ENCODE assay signal across 10 cellular contexts in the genomic region with DNA sequence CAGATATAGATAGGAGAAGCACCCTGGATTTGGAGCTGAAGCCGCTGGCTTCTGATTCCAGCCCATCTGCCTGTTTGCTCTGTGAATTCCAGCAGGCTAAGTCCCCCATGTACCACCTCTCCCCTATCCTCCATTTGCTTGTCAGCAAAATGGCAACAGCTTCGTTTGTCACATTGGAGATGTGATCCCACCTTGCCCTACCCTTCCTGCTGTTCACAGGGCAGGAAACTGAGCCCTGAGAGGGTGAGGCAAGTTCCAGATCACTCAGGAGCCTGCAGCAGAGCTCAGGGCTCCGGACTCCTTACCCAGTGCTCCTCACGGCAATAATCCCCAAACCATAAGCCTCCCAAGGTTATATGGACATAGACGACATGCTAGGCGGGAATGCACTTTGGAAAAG. TPM values are rescaled to one million over a fixed set of nuclear protein-coding genes. Genes with fewer than 3 reads are reported as not detected.
DNase-seq lines count a peak whose midpoint lies in the region; ATAC-seq and TF ChIP-seq lines count a peak whose summit lies in the region.
"Had no signal": no experiment of that assay in that cellular context is flagged by ENCODE, and none has a peak within 500 bp of the region (broad histone marks: within the 10 kb centered on the region; RNA-seq: fewer than 3 reads in every experiment).

No MANE protein-coding gene starts in this region.

- TF ChIP-seq CTCF in lung (IDR thresholded peaks at IDR 0.05; ENCODE audit: control extremely low read depth, extremely low read depth): no peak

- CTCF ChIA-PET in activated CD8-positive, alpha-beta memory T cell treated with anti-CD3 and anti-CD28 coated beads, Interleukin-2, amount 10 ng/mL, durations not matched to agents 7 days and 5 days (lab: Charles Lee): interaction anchor here (1.0 to 1.4 kb wide), 4 partner anchors 10 to 129 kb away, joined by 3 to 4 read pairs (median 4); no protein-coding TSS in a partner anchor

- peak overlapping the region; percentile 88 for H3K27ac Mint-ChIP-seq in activated CD8-positive, alpha-beta memory T cell treated with anti-CD3 and anti-CD28 coated beads, Interleukin-2, amount 10 ng/mL, durations not matched to agents 7 days and 5 days
- peak overlapping the region; percentile 84 to 91 for H3K27ac Mint-ChIP-seq in activated naive CD4-positive, alpha-beta T cell treated with anti-CD3 and anti-CD28 coated beads, Interleukin-2, amount 50 U/mL, for 72 hours

- H3K9me3 Mint-ChIP-seq in activated CD8-positive, alpha-beta memory T cell treated with anti-CD3 and anti-CD28 coated beads, Interleukin-2, amount 10 ng/mL, durations not matched to agents 7 days and 5 days (ENCODE audit: low read depth): no peaks in the 10 kb centered on the region
- H3K9me3 Mint-ChIP-seq in activated naive CD4-positive, alpha-beta T cell treated with anti-CD3 and anti-CD28 coated beads, Interleukin-2, amount 50 U/mL, for 72 hours: no peaks in the 10 kb centered on the region

- no peaks in the 10 kb centered on the region for H3K9me3 ChIP-seq in lung (ENCODE audit: control insufficient read depth in 2 of 2, insufficient read depth in 1 of 2, low read length in 1 of 2)

- H3K27me3 ChIP-seq in lung (ENCODE audit: control insufficient read depth, insufficient read depth): no peaks in the 10 kb centered on the region
- H3K27me3 ChIP-seq: cardiac muscle cell had no signal

- 73 to 83% methylated on average over 6 of the region's 6 CpGs for WGBS in lung, 2 donors

- no peak overlapping the region for H3K4me3 ChIP-seq in lung
- H3K4me3 ChIP-seq: cardiac muscle cell had no signal

- no peak for DNase-seq in activated CD8-positive, alpha-beta memory T cell treated with anti-CD3 and anti-CD28 coated beads, Interleukin-2, amount 10 ng/mL, durations not matched to agents 7 days and 5 days
- DNase-seq in activated CD8-positive, alpha-beta memory T cell treated with anti-CD3 and anti-CD28 coated beads, Interleukin-2, amount 50 U/mL, for 48 hours: no peak
- DNase-seq in activated naive CD4-positive, alpha-beta T cell treated with anti-CD3 and anti-CD28 coated beads, Interleukin-2, amount 50 U/mL, for 72 hours (ENCODE audit: low spot score in 2 of 2): no peak
- DNase-seq in lung (ENCODE audit: low spot score) (no peak), substantia nigra (lab: John Stamatoyannopoulos, UW) (no peak), NCI-H510A (lab: John Stamatoyannopoulos, UW) (no peak), NCI-H69 (lab: John Stamatoyannopoulos, UW) (no peak)
- no peak for DNase-seq in stimulated activated CD4-positive, alpha-beta T cell treated with anti-CD3 and anti-CD28 coated beads, Interleukin-4, amount 100 ng/mL, for 4 hours
- DNase-seq: stimulated activated CD4-positive, alpha-beta T cell treated with anti-CD3 and anti-CD28 coated beads, Interleukin-2, amount 100 ng/mL, for 48 hours had no signal

- H3K27ac ChIP-seq in lung (ENCODE audit: low read depth in 1 of 2, low read length in 1 of 2) (peak overlapping the region; percentile 4 to 85), substantia nigra (ENCODE audit: low read depth, low read length, poor library complexity, severe bottlenecking) (peak overlapping the region; percentile 29)

- no peak for ATAC-seq in activated CD8-positive, alpha-beta memory T cell treated with anti-CD3 and anti-CD28 coated beads, Interleukin-2, amount 10 ng/mL, durations not matched to agents 7 days and 5 days
- no peak for ATAC-seq in activated naive CD4-positive, alpha-beta T cell treated with anti-CD3 and anti-CD28 coated beads, Interleukin-2, amount 50 U/mL, for 72 hours
- no peak for ATAC-seq in lung (ENCODE audit: insufficient read depth, low FRiP score)

- H3K4me3 Mint-ChIP-seq in activated CD8-positive, alpha-beta memory T cell treated with anti-CD3 and anti-CD28 coated beads, Interleukin-2, amount 10 ng/mL, durations not matched to agents 7 days and 5 days: peak overlapping the region; percentile 26

- no peaks in the 10 kb centered on the region for H3K27me3 Mint-ChIP-seq in activated CD8-positive, alpha-beta memory T cell treated with anti-CD3 and anti-CD28 coated beads, Interleukin-2, amount 10 ng/mL, durations not matched to agents 7 days and 5 days

- peaks cover 96% of the 10 kb centered on the region for H3K4me1 Mint-ChIP-seq in activated CD8-positive, alpha-beta memory T cell treated with anti-CD3 and anti-CD28 coated beads, Interleukin-2, amount 10 ng/mL, durations not matched to agents 7 days and 5 days

- peaks cover 0 to 2% of the 10 kb centered on the region in 2 donors for H3K36me3 ChIP-seq in lung (ENCODE audit: control insufficient read depth in 2 of 2, insufficient read depth in 2 of 2, low read length in 2 of 2)

- peaks cover 66% of the 10 kb centered on the region for H3K36me3 Mint-ChIP-seq in activated CD8-positive, alpha-beta memory T cell treated with anti-CD3 and anti-CD28 coated beads, Interleukin-2, amount 10 ng/mL, durations not matched to agents 7 days and 5 days
- H3K36me3 Mint-ChIP-seq in activated naive CD4-positive, alpha-beta T cell treated with anti-CD3 and anti-CD28 coated beads, Interleukin-2, amount 50 U/mL, for 72 hours: peaks cover 27 to 55% of the 10 kb centered on the region in 2 donors

- H3K4me1 ChIP-seq in lung (ENCODE audit: control insufficient read depth in 2 of 2, insufficient read depth in 2 of 2, low read length in 2 of 2): peaks cover 18 to 45% of the 10 kb centered on the region in 2 donors

RNA-seq across cellular contexts. Expression of a gene that starts 14.9 kb away (rescaled TPM):
- 100 to 1,000 TPM; 113 to 140 TPM for total RNA-seq in activated CD8-positive, alpha-beta memory T cell treated with anti-CD3 and anti-CD28 coated beads, Interleukin-2, amount 10 ng/mL, durations not matched to agents 7 days and 5 days
- total RNA-seq in activated naive CD4-positive, alpha-beta T cell treated with anti-CD3 and anti-CD28 coated beads, Interleukin-2, amount 50 U/mL, for 72 hours: 100 to 1,000 TPM in 1 of 2 donors, 10 to 100 TPM in 1; 39.9 to 121 TPM
- total RNA-seq in lung: 100 to 1,000 TPM in 1 of 2 donors, 10 to 100 TPM in 1; 20.1 to 143 TPM
- polyA plus RNA-seq in lung: 10 to 100 TPM in 1 of 2 donors, 1 to 10 TPM in 1; 9.5 to 37.1 TPM
